ENCODE assay signal across 8 cellular contexts in the genomic region with DNA sequence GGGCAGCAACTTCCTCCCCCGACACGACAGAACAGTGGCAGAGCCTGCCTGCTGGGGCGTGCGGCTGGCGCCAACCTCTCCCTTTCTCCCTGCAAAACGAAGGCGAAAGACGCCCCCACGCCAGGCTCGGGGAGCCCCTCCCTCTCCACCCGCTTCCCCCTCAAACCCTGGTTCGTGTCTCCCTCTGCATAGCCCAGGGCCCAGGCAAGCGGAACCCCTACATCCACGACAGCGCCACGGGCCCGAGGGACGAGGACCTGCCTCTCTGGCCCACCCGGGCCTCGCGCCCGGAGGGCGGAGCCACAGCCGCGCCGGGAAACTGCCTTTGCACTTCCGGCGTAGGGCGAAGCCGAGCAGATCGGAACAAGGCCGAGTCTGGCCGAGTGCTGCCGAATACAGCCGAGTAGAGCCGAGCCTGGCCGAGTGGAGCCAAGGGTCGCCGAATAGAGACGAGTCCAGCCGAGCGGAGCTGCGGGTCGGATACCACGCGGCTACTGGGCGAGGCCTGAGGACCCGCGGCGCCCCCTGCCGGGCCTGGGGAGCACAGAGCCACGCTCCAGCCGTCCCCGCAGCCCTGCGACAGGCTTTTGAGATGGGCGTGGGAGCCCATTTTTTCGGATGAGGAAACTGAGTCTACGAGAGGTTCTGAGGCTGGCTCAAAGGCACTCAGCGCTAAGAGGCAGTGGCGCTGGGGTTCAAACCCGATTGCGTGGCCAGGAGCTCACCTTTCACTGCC. TPM values are rescaled to one million over a fixed set of nuclear protein-coding genes. Genes with fewer than 3 reads are reported as not detected.
DNase-seq lines count a peak whose midpoint lies in the region; ATAC-seq and TF ChIP-seq lines count a peak whose summit lies in the region.

No MANE protein-coding gene starts in this region.

- H3K4me2 ChIP-seq in GM23248 (ENCODE audit: unreplicated experiment): peak overlapping the region; percentile 92

- in situ Hi-C loops in GM23248 (cut with MboI): no loop called here

- peak; percentile 63 for TF ChIP-seq CTCF in fibroblast of mammary gland (conservative IDR thresholded peaks at IDR 0.05; ENCODE audit: control insufficient read depth, insufficient read depth, low read depth, low read length)

- no peaks in the 10 kb centered on the region for H3K27me3 ChIP-seq in GM23248 (replicated peaks; ENCODE audit: insufficient read depth)

- peak overlapping the region; percentile 77 for H3K9ac ChIP-seq in GM23248

- peak overlapping the region; percentile 97 for H3K27ac Mint-ChIP-seq in activated T-helper 17 cell treated with anti-CD3 and anti-CD28 coated beads, Interleukin-2, amount 50 U/mL, for 72 hours
- peak overlapping the region; percentile 85 to 100 (median 96) for H3K27ac Mint-ChIP-seq in naive thymus-derived CD8-positive, alpha-beta T cell

- peaks cover 29% of the 10 kb centered on the region for H3K4me1 ChIP-seq in GM23248 (ENCODE audit: insufficient read depth)

- no peaks in the 10 kb centered on the region for H3K36me3 Mint-ChIP-seq in activated T-helper 17 cell treated with anti-CD3 and anti-CD28 coated beads, Interleukin-2, amount 50 U/mL, for 72 hours (ENCODE audit: low read depth)
- H3K36me3 Mint-ChIP-seq in naive thymus-derived CD8-positive, alpha-beta T cell: no peaks in the 10 kb centered on the region

- no peaks in the 10 kb centered on the region for H3K27me3 Mint-ChIP-seq in activated T-helper 17 cell treated with anti-CD3 and anti-CD28 coated beads, Interleukin-2, amount 50 U/mL, for 72 hours
- H3K27me3 Mint-ChIP-seq in naive thymus-derived CD8-positive, alpha-beta T cell: no peaks in the 10 kb centered on the region

- 0 to 1% methylated on average over 52 to 62 of the region's 62 CpGs for WGBS in GM23248 (ENCODE audit: low coverage in 1 of 2, low lambda C conversion rate in 2 of 2, missing lambda C conversion rate in 2 of 2), 2 experiments

- peak; percentile 99 for DNase-seq in Daoy (ENCODE audit: low read depth)
- DNase-seq in GM23248: peak; percentile 98
- peak; percentile 94 to 97 for DNase-seq in Kasumi-1 (lab: John Stamatoyannopoulos, UW)
- peak; percentile 97 for DNase-seq in RKO (ENCODE audit: low spot score)
- DNase-seq in fibroblast of mammary gland (ENCODE audit: low read depth): peak; percentile 96
- DNase-seq in naive thymus-derived CD8-positive, alpha-beta T cell: peak; percentile 95 to 100 (median 99)
- peak; percentile 97 to 99 (median 98) for DNase-seq in stimulated activated naive CD4-positive, alpha-beta T cell (lab: John Stamatoyannopoulos, UW)

- peak overlapping the region; percentile 99 for H3K4me3 Mint-ChIP-seq in activated T-helper 17 cell treated with anti-CD3 and anti-CD28 coated beads, Interleukin-2, amount 50 U/mL, for 72 hours
- peak overlapping the region; percentile 82 to 93 (median 88) for H3K4me3 Mint-ChIP-seq in naive thymus-derived CD8-positive, alpha-beta T cell

- no peaks in the 10 kb centered on the region for H3K9me3 ChIP-seq in GM23248 (ENCODE audit: low read depth)

- POLR2A ChIA-PET in naive thymus-derived CD8-positive, alpha-beta T cell (lab: Charles Lee): interaction anchor here (0.6 to 31.6 kb wide), 23 partner anchors 10 to 222 kb away, joined by 3 to 1090 read pairs (median 5); a partner anchor contains a TSS

- H3K27ac ChIP-seq in GM23248: peak overlapping the region; percentile 53

- peak; percentile 94 for ATAC-seq in activated T-helper 17 cell treated with anti-CD3 and anti-CD28 coated beads, Interleukin-2, amount 50 U/mL, for 72 hours (replicated peaks)
- peak; percentile 91 to 94 for ATAC-seq in naive thymus-derived CD8-positive, alpha-beta T cell

- no peaks in the 10 kb centered on the region for H3K36me3 ChIP-seq in GM23248 (ENCODE audit: low read depth)

- H3K4me3 ChIP-seq in GM23248: peak overlapping the region; percentile 79
- peak overlapping the region; percentile 68 for H3K4me3 ChIP-seq in fibroblast of mammary gland (ENCODE audit: control insufficient read depth, low read depth, low read length)

- peaks cover 9% of the 10 kb centered on the region for H3F3A ChIP-seq in GM23248 (ENCODE audit: insufficient read depth)

- no peaks in the 10 kb centered on the region for H3K79me2 ChIP-seq in GM23248 (ENCODE audit: insufficient read depth)

- H3K9me3 Mint-ChIP-seq in activated T-helper 17 cell treated with anti-CD3 and anti-CD28 coated beads, Interleukin-2, amount 50 U/mL, for 72 hours: no peaks in the 10 kb centered on the region
- no peaks in the 10 kb centered on the region for H3K9me3 Mint-ChIP-seq in naive thymus-derived CD8-positive, alpha-beta T cell

- H3K9me2 ChIP-seq in GM23248 (ENCODE audit: insufficient read depth): no peaks in the 10 kb centered on the region

- peaks cover 27% of the 10 kb centered on the region for H3K4me1 Mint-ChIP-seq in activated T-helper 17 cell treated with anti-CD3 and anti-CD28 coated beads, Interleukin-2, amount 50 U/mL, for 72 hours
- H3K4me1 Mint-ChIP-seq in naive thymus-derived CD8-positive, alpha-beta T cell: peaks cover 15 to 82% (median 76%) of the 10 kb centered on the region in 4 donors

- peak overlapping the region; percentile 99 for H2AFZ ChIP-seq in GM23248

- H4K20me1 ChIP-seq in GM23248 (ENCODE audit: insufficient read depth): no peaks in the 10 kb centered on the region; the same call in 1 of the 2 replicates

RNA-seq across cellular contexts. Expression of a gene that starts 11.2 kb away (rescaled TPM):
- 0.30 and 0.34 TPM in 2 replicates for total RNA-seq in Daoy (2014; rRNA removed; shearing (Covaris generic))
- 3.4 and 4.0 TPM in 2 replicates for total RNA-seq in GM23248 (2014; rRNA removed; shearing (Covaris generic))
- polyA plus RNA-seq in GM23248 (2016; fragmentation: Nextera tagmentation; extraction: Ambion mirVana): 8.9 and 9.8 TPM in 2 replicates
- 10 to 100 TPM in 1 of 2 donors, 1 to 10 TPM in 1; 5.0 to 16.3 TPM for total RNA-seq in activated T-helper 17 cell treated with anti-CD3 and anti-CD28 coated beads, Interleukin-2, amount 50 U/mL, for 72 hours
- 10 to 100 TPM; 24.6 to 25.7 TPM for total RNA-seq in naive thymus-derived CD8-positive, alpha-beta T cell
- polyA plus RNA-seq in naive thymus-derived CD8-positive, alpha-beta T cell: 1 to 10 TPM in 2 of 3 donors, under 1 TPM in 1; 0.68 to 4.0 (median 1.7) TPM

RNA-seq across cellular contexts. Expression of a gene that starts 13.0 kb away (rescaled TPM):
- total RNA-seq in Daoy (2014; rRNA removed; shearing (Covaris generic)): not detected in 2 replicates
- not detected in 2 replicates for total RNA-seq in GM23248 (2014; rRNA removed; shearing (Covaris generic))
- not detected in 2 replicates for polyA plus RNA-seq in GM23248 (2016; fragmentation: Nextera tagmentation; extraction: Ambion mirVana)
- 10 to 100 TPM in 1 of 2 donors, 1 to 10 TPM in 1; 2.6 to 16.2 TPM for total RNA-seq in activated T-helper 17 cell treated with anti-CD3 and anti-CD28 coated beads, Interleukin-2, amount 50 U/mL, for 72 hours
- 10 to 100 TPM; 13.5 to 13.7 TPM for total RNA-seq in naive thymus-derived CD8-positive, alpha-beta T cell
- polyA plus RNA-seq in naive thymus-derived CD8-positive, alpha-beta T cell: 1 to 10 TPM; 2.9 to 7.3 (median 4.2) TPM

RNA-seq across cellular contexts. Expression of a gene that starts 44.8 kb away (rescaled TPM):
- total RNA-seq in Daoy (2014; rRNA removed; shearing (Covaris generic)): 40.5 and 59.0 TPM in 2 replicates
- 32.8 and 35.1 TPM in 2 replicates for total RNA-seq in GM23248 (2014; rRNA removed; shearing (Covaris generic))
- 34.9 and 36.3 TPM in 2 replicates for polyA plus RNA-seq in GM23248 (2016; fragmentation: Nextera tagmentation; extraction: Ambion mirVana)
- 1,000 to 10,000 TPM in 1 of 2 donors, 100 to 1,000 TPM in 1; 674 to 1,069 TPM for total RNA-seq in activated T-helper 17 cell treated with anti-CD3 and anti-CD28 coated beads, Interleukin-2, amount 50 U/mL, for 72 hours
- 100 to 1,000 TPM; 295 to 297 TPM for total RNA-seq in naive thymus-derived CD8-positive, alpha-beta T cell
- 1,000 to 10,000 TPM in 2 of 3 donors, 100 to 1,000 TPM in 1; 740 to 1,115 (median 1,110) TPM for polyA plus RNA-seq in naive thymus-derived CD8-positive, alpha-beta T cell

RNA-seq across cellular contexts. Expression of a gene that starts 49.6 kb away (rescaled TPM):
- not detected in 2 replicates for total RNA-seq in Daoy (2014; rRNA removed; shearing (Covaris generic))
- total RNA-seq in GM23248 (2014; rRNA removed; shearing (Covaris generic)): not detected in 2 replicates
- polyA plus RNA-seq in GM23248 (2016; fragmentation: Nextera tagmentation; extraction: Ambion mirVana): 0.15 and 0.19 TPM in 2 replicates
- 100 to 1,000 TPM; 425 to 498 TPM for total RNA-seq in activated T-helper 17 cell treated with anti-CD3 and anti-CD28 coated beads, Interleukin-2, amount 50 U/mL, for 72 hours
- total RNA-seq in naive thymus-derived CD8-positive, alpha-beta T cell: 10 to 100 TPM; 31.1 to 34.2 TPM
- polyA plus RNA-seq in naive thymus-derived CD8-positive, alpha-beta T cell: 100 to 1,000 TPM in 1 of 3 donors, 10 to 100 TPM in 2; 74.9 to 113 (median 81.1) TPM

Comparison
In these comparisons a context has a peak if more than half of its experiments do, and no peak if none do; other contexts are left out.
1. Peak in every context shown above with its lines: DNase-seq, ATAC-seq, H3K4me3 ChIP-seq and H3K27ac ChIP-seq.